Comparison of ENCODE assay signal across 14 cellular contexts in the genomic region with DNA sequence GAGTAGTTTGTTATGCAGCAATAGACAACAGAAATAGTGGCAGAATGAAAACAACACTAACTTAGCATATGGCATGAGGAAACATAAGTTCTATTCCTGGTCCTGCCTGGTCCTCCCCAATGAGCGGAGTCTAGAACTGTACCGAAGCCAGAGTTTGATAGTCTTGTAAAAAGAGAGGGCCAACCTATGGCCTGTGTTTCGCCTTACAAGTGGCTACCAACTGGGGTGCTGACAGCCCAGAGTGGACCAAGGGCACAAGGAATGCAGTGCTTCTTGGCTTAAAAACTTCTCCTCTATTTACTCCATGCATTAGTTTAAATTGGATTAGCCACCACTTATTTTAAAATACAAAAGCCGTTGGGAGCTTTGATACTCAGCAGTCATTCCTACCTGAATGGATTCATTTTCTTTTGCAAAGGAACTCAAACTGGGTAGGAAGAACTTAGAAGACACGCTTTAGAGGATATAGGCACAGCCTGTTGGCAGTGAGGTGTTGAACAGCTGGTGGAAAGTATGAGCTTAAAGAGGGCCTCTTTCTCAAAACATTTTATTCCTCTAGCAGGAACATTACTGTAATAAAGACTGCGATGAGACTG.
"Had no signal": no experiment of that assay in that cellular context is flagged by ENCODE, and none has a peak within 500 bp of the region (broad histone marks: within the 10 kb centered on the region; RNA-seq: fewer than 3 reads in every experiment).

No MANE protein-coding gene starts in this region.

- H3K4me3 ChIP-seq: lung, prostate gland, right lobe of liver, spleen had no signal

- ATAC-seq: activated CD4-positive, alpha-beta T cell treated with anti-CD3 and anti-CD28 coated beads for 36 hours; activated CD8-positive, alpha-beta memory T cell treated with anti-CD3 and anti-CD28 coated beads, Interleukin-2, amount 10 ng/mL, durations not matched to agents 7 days and 5 days; activated naive CD4-positive, alpha-beta T cell treated with anti-CD3 and anti-CD28 coated beads, Interleukin-2, amount 50 U/mL, for 72 hours; right lobe of liver had no signal

- DNase-seq: activated CD4-positive, alpha-beta memory T cell treated with anti-CD3 and anti-CD28 coated beads for 36 hours; activated CD4-positive, alpha-beta T cell treated with anti-CD3 and anti-CD28 coated beads for 36 hours; activated CD8-positive, alpha-beta memory T cell treated with anti-CD3 and anti-CD28 coated beads, Interleukin-2, amount 10 ng/mL, durations not matched to agents 7 days and 5 days; activated T-cell treated with anti-CD3 and anti-CD28 coated beads, Interleukin-2, amount 50 U/mL, for 24 hours; cortex of kidney; effector CD8-positive, alpha-beta T cell; foreskin fibroblast; immature natural killer cell; right lobe of liver; spleen; WERI-Rb-1 had no signal

- H3K27me3 ChIP-seq: right lobe of liver, spleen had no signal

- H3K9me3 ChIP-seq: prostate gland, right lobe of liver, spleen had no signal

- H3K36me3 ChIP-seq: prostate gland, WERI-Rb-1 had no signal

- H3K4me1 ChIP-seq: prostate gland, right lobe of liver had no signal

- H3K27ac ChIP-seq: prostate gland, right lobe of liver, spleen, WERI-Rb-1 had no signal
